Comparison of ENCODE assay signal across 21 cellular contexts in genomic region chr6:90497411-90497810, GRCh38.
DNase-seq lines count a peak whose midpoint lies in the region; ATAC-seq and TF ChIP-seq lines count a peak whose summit lies in the region.
"Had no signal": no experiment of that assay in that cellular context is flagged by ENCODE, and none has a peak within 500 bp of the region (broad histone marks: within the 10 kb centered on the region; RNA-seq: fewer than 3 reads in every experiment).

No MANE protein-coding gene starts in this region.

- CTCF ChIA-PET in mammary epithelial cell (lab: Charles Lee; ENCODE audit: low non-redundant PET), result no interaction called here

- H4K20me1 ChIP-seq in DND-41 (ENCODE audit: insufficient read depth, low read length) (no peaks in the 10 kb centered on the region), mammary epithelial cell (ENCODE audit: insufficient read depth, low read length) (no peaks in the 10 kb centered on the region)

- H3K4me3 Mint-ChIP-seq in chondrocyte (ENCODE audit: unreplicated experiment) (no peak overlapping the region), nephron progenitor cell (peak overlapping the region; percentile 54)
- H3K4me3 Mint-ChIP-seq: central memory CD8-positive, alpha-beta T cell; T-helper 17 cell had no signal

- H3K27ac Mint-ChIP-seq in chondrocyte (ENCODE audit: unreplicated experiment) (no peak overlapping the region), nephron progenitor cell (peak overlapping the region; percentile 94)
- H3K27ac Mint-ChIP-seq: T-helper 17 cell had no signal

- dilution Hi-C loops in mammary epithelial cell (cut with HindIII; ENCODE audit: low sequenced_read_pairs), result no loop called here

- H3K9me3 ChIP-seq in DND-41 (ENCODE audit: insufficient read depth, low read length, severe bottlenecking) (no peaks in the 10 kb centered on the region), spleen (no peaks in the 10 kb centered on the region), mammary epithelial cell (replicated peaks; ENCODE audit: insufficient read depth, low read length) (no peaks in the 10 kb centered on the region)
- H3K9me3 ChIP-seq: mucosa of descending colon, sigmoid colon had no signal

- no peaks in the 10 kb centered on the region for H3K36me3 ChIP-seq in DND-41 (ENCODE audit: insufficient read depth, low read length)
- H3K36me3 ChIP-seq in spleen, result no peaks in the 10 kb centered on the region
- H3K36me3 ChIP-seq in mammary epithelial cell (ENCODE audit: insufficient read depth, low read length), result no peaks in the 10 kb centered on the region
- H3K36me3 ChIP-seq: sigmoid colon had no signal

- H3K36me3 Mint-ChIP-seq in chondrocyte (ENCODE audit: low read depth) (no peaks in the 10 kb centered on the region), nephron progenitor cell (ENCODE audit: low read depth) (peaks cover 14% of the 10 kb centered on the region)

- H3K9ac ChIP-seq in DND-41 (ENCODE audit: low read depth, low read length), result no peak overlapping the region
- H3K9ac ChIP-seq in mammary epithelial cell (ENCODE audit: insufficient read depth, low read length), result no peak overlapping the region

- H3K4me2 ChIP-seq in DND-41 (ENCODE audit: insufficient read depth, low read length), result no peak overlapping the region
- no peak overlapping the region for H3K4me2 ChIP-seq in mammary epithelial cell (ENCODE audit: insufficient read depth, low read depth, low read length)

- H3K9me3 Mint-ChIP-seq in chondrocyte (ENCODE audit: low read depth), result no peaks in the 10 kb centered on the region
- peaks cover 15% of the 10 kb centered on the region for H3K9me3 Mint-ChIP-seq in nephron progenitor cell
- H3K9me3 Mint-ChIP-seq: central memory CD8-positive, alpha-beta T cell had no signal

- WGBS in spleen, 5 donors, result 88 to 97% (median 95%) methylated on average over 1 of the region's 1 CpG
- 73% methylated on average over 1 of the region's 1 CpG for WGBS in mammary epithelial cell (ENCODE audit: low coverage, missing lambda C conversion rate)

- H3K27me3 ChIP-seq in DND-41 (ENCODE audit: insufficient read depth, low read length, poor library complexity), result no peaks in the 10 kb centered on the region
- H3K27me3 ChIP-seq in spleen (replicated peaks in 1 of 7), result no peaks in the 10 kb centered on the region
- no peaks in the 10 kb centered on the region for H3K27me3 ChIP-seq in mammary epithelial cell (ENCODE audit: insufficient read depth, low read length)
- H3K27me3 ChIP-seq: sigmoid colon had no signal

- H3K27ac ChIP-seq in DND-41 (ENCODE audit: low read length) (no peak overlapping the region), spleen (no peak overlapping the region), mammary epithelial cell (ENCODE audit: insufficient read depth, low read depth, low read length) (no peak overlapping the region)
- H3K27ac ChIP-seq: sigmoid colon had no signal

- TF ChIP-seq CTCF in DND-41 (IDR thresholded peaks at IDR 0.05; ENCODE audit: borderline replicate concordance, extremely low read depth, low read length, poor library complexity, severe bottlenecking), result peak; percentile 47
- TF ChIP-seq CTCF in NB4 (IDR thresholded peaks at IDR 0.05; ENCODE audit: low read depth, low read length), result peak; percentile 1
- TF ChIP-seq CTCF in chondrocyte (IDR thresholded peaks at IDR 0.05), result peak; percentile 19
- TF ChIP-seq CTCF in nephron progenitor cell (IDR thresholded peaks at IDR 0.05), result peak; percentile 8
- no peak for TF ChIP-seq CTCF in spleen (IDR thresholded peaks at IDR 0.05 in 8 of 11, conservative IDR thresholded peaks at IDR 0.05 in 3 of 11)
- no peak for TF ChIP-seq CTCF in mammary epithelial cell (conservative IDR thresholded peaks at IDR 0.05 in 1 of 2, IDR thresholded peaks at IDR 0.05 in 1 of 2; ENCODE audit: extremely low read depth in 1 of 2, insufficient read depth in 1 of 2, low read depth in 1 of 2, low read length in 2 of 2)

- in situ Hi-C loops in mammary epithelial cell (cut with MboI; ENCODE audit: low sequenced_read_pairs in 2 of 2), result no loop called here

- no peak overlapping the region for H3K4me3 ChIP-seq in DND-41 (ENCODE audit: low read depth in 1 of 2, low read length in 2 of 2)
- H3K4me3 ChIP-seq in NB4 (ENCODE audit: low read depth, low read length), result no peak overlapping the region
- no peak overlapping the region for H3K4me3 ChIP-seq in spleen
- H3K4me3 ChIP-seq in mammary epithelial cell (replicated peaks in 1 of 3; ENCODE audit: insufficient read depth in 1 of 3, low read depth in 2 of 3, low read length in 3 of 3), result no peak overlapping the region
- H3K4me3 ChIP-seq: mucosa of descending colon, sigmoid colon had no signal

- TF ChIP-seq POLR2A in NB4 (IDR thresholded peaks at IDR 0.05; ENCODE audit: extremely low read depth, insufficient read length), result no peak
- TF ChIP-seq POLR2A in spleen (IDR thresholded peaks at IDR 0.05), result no peak

- no peaks in the 10 kb centered on the region for H3K4me1 ChIP-seq in DND-41 (ENCODE audit: insufficient read depth, low read length)
- H3K4me1 ChIP-seq in spleen, result peaks cover 0 to 6% (median 0%) of the 10 kb centered on the region in 6 donors
- no peaks in the 10 kb centered on the region for H3K4me1 ChIP-seq in mammary epithelial cell (ENCODE audit: insufficient read depth, low read length)
- H3K4me1 ChIP-seq: sigmoid colon had no signal

- H3K4me1 Mint-ChIP-seq in chondrocyte (ENCODE audit: low read depth) (peaks cover 5% of the 10 kb centered on the region), nephron progenitor cell (peaks cover 84% of the 10 kb centered on the region)
- H3K4me1 Mint-ChIP-seq: central memory CD8-positive, alpha-beta T cell had no signal

- ATAC-seq in DND-41 (ENCODE audit: insufficient read depth, low read depth) (peak; percentile 39; the same call in 1 of the 3 replicates), HG02610 (IDR thresholded peaks at IDR 0.05; ENCODE audit: unreplicated experiment) (no peak)
- ATAC-seq: activated CD4-positive, CD25-positive, alpha-beta regulatory T cell treated with anti-CD3 and anti-CD28 coated beads, Interleukin-2, amount 50 U/mL, for 24 hours; mucosa of descending colon; T-helper 17 cell had no signal

- intact Hi-C loops in spleen (cut with DNase I; ENCODE audit: low total_unique reads), result no loop called here
- intact Hi-C loops in mammary epithelial cell (cut with micrococcal nuclease), result no loop called here

- BruUV-seq in mammary epithelial cell (replicated peaks; lab: Mats Ljungman, UMichigan), result no TSS peak

- DNase-seq in DND-41 (no peak), NB4 (ENCODE audit: low read depth) (no peak), chondrocyte (ENCODE audit: low spot score) (no peak), nephron progenitor cell (no peak), spleen (no peak), retina (no peak), mammary epithelial cell (no peak)
- DNase-seq: activated gamma-delta T cell; AML-193; effector CD8-positive, alpha-beta T cell; hippocampal formation; mucosa of descending colon; NCI-H1417; NCI-H774; Right ventricle myocardium superior; sigmoid colon; stimulated activated CD4-positive, alpha-beta T cell treated with anti-CD3 and anti-CD28 coated beads, Interleukin-2, amount 100 ng/mL, for 24 hours; T-helper 17 cell had no signal

- H2AFZ ChIP-seq in DND-41 (ENCODE audit: low read depth, low read length) (no peak overlapping the region), mammary epithelial cell (ENCODE audit: low read depth, low read length) (no peak overlapping the region)

- H3K79me2 ChIP-seq in DND-41 (ENCODE audit: insufficient read depth, low read length) (no peaks in the 10 kb centered on the region), mammary epithelial cell (ENCODE audit: insufficient read depth, low read length) (no peaks in the 10 kb centered on the region)

- H3K27me3 Mint-ChIP-seq in chondrocyte (ENCODE audit: low read depth) (no peaks in the 10 kb centered on the region), nephron progenitor cell (ENCODE audit: low read depth, poor library complexity) (peaks cover 4% of the 10 kb centered on the region)

Comparison
In these comparisons a context has a peak if more than half of its experiments do, and no peak if none do; other contexts are left out.
1. CTCF ChIP-seq: peak in DND-41 (single experiment), NB4 (single experiment), chondrocyte (single experiment) and nephron progenitor cell (single experiment); none in spleen (0 of 11) and mammary epithelial cell (0 of 2).